Comparison of ENCODE assay signal across 2 cellular contexts in genomic region chr1:17759114-17759513, GRCh38.
TF ChIP-seq lines count a peak whose summit lies in the region.

No MANE protein-coding gene starts in this region.

TF ChIP-seq in SK-N-SH, 30 proteins besides CTCF, POLR2A, EP300 and RAD21 (continued from another document):
- no peak for TF ChIP-seq TAF1 (IDR thresholded peaks at IDR 0.05; ENCODE audit: borderline replicate concordance, low read depth, low read length)

TF ChIP-seq in SK-N-SH treated with all-trans-retinoic acid at 6 μM for 48 hours, 23 proteins besides CTCF, POLR2A, EP300 and RAD21 (continued from another document):
- no peak for TF ChIP-seq POU6F1 (CRISPR knock-in tag; IDR thresholded peaks at IDR 0.05; ENCODE audit: borderline replicate concordance, low read depth)
- no peak for TF ChIP-seq ZNF565 (CRISPR knock-in tag; conservative IDR thresholded peaks at IDR 0.05; ENCODE audit: low read depth)
- TF ChIP-seq GLIS3 (CRISPR knock-in tag; IDR thresholded peaks at IDR 0.05) = no peak
- TF ChIP-seq TOX (CRISPR knock-in tag; IDR thresholded peaks at IDR 0.05; ENCODE audit: borderline replicate concordance) = no peak
- no peak for TF ChIP-seq ZFP3 (CRISPR knock-in tag; IDR thresholded peaks at IDR 0.05)
- no peak for TF ChIP-seq ESRRG (CRISPR knock-in tag; IDR thresholded peaks at IDR 0.05)
- no peak for TF ChIP-seq ZNF70 (CRISPR knock-in tag; IDR thresholded peaks at IDR 0.05)
- no peak for TF ChIP-seq TSHZ2 (CRISPR knock-in tag; IDR thresholded peaks at IDR 0.05)
- no peak for TF ChIP-seq ZNF8 (CRISPR knock-in tag; IDR thresholded peaks at IDR 0.05)
